Comparison of ENCODE assay signal across 12 cellular contexts in genomic region chr13:33150146-33150545, GRCh38.
A peak's percentile ranks its signal among the peaks of the same experiment; 100 is the strongest.
DNase-seq lines count a peak whose midpoint lies in the region; TF ChIP-seq lines count a peak whose summit lies in the region.
"Had no signal": no experiment of that assay in that cellular context is flagged by ENCODE, and none has a peak within 500 bp of the region (broad histone marks: within the 10 kb centered on the region; RNA-seq: fewer than 3 reads in every experiment).

No MANE protein-coding gene starts in this region.

- H3K4me1 ChIP-seq in rectal smooth muscle tissue (ENCODE audit: control insufficient read depth, insufficient read depth, low read length) (peaks cover 17% of the 10 kb centered on the region), prostate gland (replicated peaks) (no peaks in the 10 kb centered on the region), trophoblast cell (ENCODE audit: control insufficient read depth in 1 of 2, insufficient read depth in 2 of 2, low read length in 2 of 2) (peaks cover 2 to 7% of the 10 kb centered on the region in 2 experiments)

- H3K18ac ChIP-seq in trophoblast cell (ENCODE audit: low read length) = no peak overlapping the region

- no peak overlapping the region for H2AFZ ChIP-seq in trophoblast cell (ENCODE audit: insufficient read depth, low read length, poor library complexity)

- no peak overlapping the region for H3K4me2 ChIP-seq in trophoblast cell (ENCODE audit: low read length)

- no peaks in the 10 kb centered on the region for H3K79me2 ChIP-seq in trophoblast cell (ENCODE audit: control insufficient read depth, insufficient read depth, low read length, poor library complexity)

- H3K36me3 ChIP-seq in rectal smooth muscle tissue (ENCODE audit: control insufficient read depth, insufficient read depth, low read length) (no peaks in the 10 kb centered on the region), prostate gland (no peaks in the 10 kb centered on the region), trophoblast cell (ENCODE audit: control insufficient read depth in 1 of 2, insufficient read depth in 2 of 2, low read length in 2 of 2) (no peaks in the 10 kb centered on the region)
- H3K36me3 ChIP-seq: gastrocnemius medialis, upper lobe of right lung had no signal

- H4K8ac ChIP-seq in trophoblast cell (ENCODE audit: low read depth, low read length) = no peak overlapping the region

- no peak overlapping the region for H3K9ac ChIP-seq in rectal smooth muscle tissue (ENCODE audit: low read length)
- no peak overlapping the region for H3K9ac ChIP-seq in trophoblast cell (ENCODE audit: low read length)

- no peak overlapping the region for H4K12ac ChIP-seq in trophoblast cell (ENCODE audit: low read depth, low read length)

- H3K4me3 ChIP-seq in cardiac fibroblast (replicated peaks in 1 of 2; ENCODE audit: low read depth in 2 of 2, low read length in 2 of 2) (no peak overlapping the region), rectal smooth muscle tissue (ENCODE audit: low read length) (no peak overlapping the region), prostate gland (no peak overlapping the region), trophoblast cell (ENCODE audit: low read depth, low read length) (no peak overlapping the region)
- H3K4me3 ChIP-seq: gastrocnemius medialis, upper lobe of right lung had no signal

- H3K79me1 ChIP-seq in trophoblast cell (ENCODE audit: low read length) = peaks cover 8% of the 10 kb centered on the region

- H4K91ac ChIP-seq in trophoblast cell (ENCODE audit: low read depth, low read length) = no peak overlapping the region

- TF ChIP-seq POLR2A in prostate gland (IDR thresholded peaks at IDR 0.05) = no peak

- TF ChIP-seq CTCF in cardiac fibroblast (IDR thresholded peaks at IDR 0.05; ENCODE audit: low read depth, low read length) (no peak), prostate gland (IDR thresholded peaks at IDR 0.05) (no peak)

- no peak overlapping the region for H3K4ac ChIP-seq in trophoblast cell (ENCODE audit: low read depth, low read length)

- H2BK12ac ChIP-seq in trophoblast cell (ENCODE audit: low read length) = no peak overlapping the region

- H3K27me3 ChIP-seq in rectal smooth muscle tissue (ENCODE audit: control insufficient read depth, insufficient read depth, low read length) (no peaks in the 10 kb centered on the region), prostate gland (replicated peaks; ENCODE audit: insufficient read depth) (no peaks in the 10 kb centered on the region), trophoblast cell (ENCODE audit: insufficient read depth, low read length) (no peaks in the 10 kb centered on the region)
- H3K27me3 ChIP-seq: gastrocnemius medialis, upper lobe of right lung had no signal

- DNase-seq in NCI-H2029 (lab: John Stamatoyannopoulos, UW) (peak; percentile 9), NCI-H2029 treated with DMSO at 0.1 percent for 48 hours (lab: John Stamatoyannopoulos, UW) (no peak), NCI-H510A treated with DMSO at 0.1 percent for 48 hours (lab: John Stamatoyannopoulos, UW) (peak; percentile 11), cardiac fibroblast (ENCODE audit: low read depth in 2 of 2) (peak; percentile 45 to 76), 8988T (no peak), prostate gland (ENCODE audit: low spot score) (no peak), trophoblast cell (no peak)
- DNase-seq: gastrocnemius medialis, GOT3, NCI-H2227 treated with DMSO at 0.1 percent for 48 hours, upper lobe of right lung had no signal

- no peak overlapping the region for H2AK5ac ChIP-seq in trophoblast cell (ENCODE audit: low read length)

- no peak overlapping the region for H3K23ac ChIP-seq in trophoblast cell (ENCODE audit: low read length)

- H3K14ac ChIP-seq in trophoblast cell (ENCODE audit: low read length) = no peak overlapping the region

- no peak overlapping the region for H2BK5ac ChIP-seq in trophoblast cell (ENCODE audit: low read depth, low read length, poor library complexity)

- H3K9me3 ChIP-seq in prostate gland (no peaks in the 10 kb centered on the region), trophoblast cell (ENCODE audit: insufficient read depth, low read depth, low read length) (no peaks in the 10 kb centered on the region)
- H3K9me3 ChIP-seq: gastrocnemius medialis, upper lobe of right lung had no signal

- intact Hi-C loops in prostate gland (cut with DNase I) = no loop called here

- peak overlapping the region; percentile 27 for H3K27ac ChIP-seq in rectal smooth muscle tissue (ENCODE audit: low read depth, low read length)
- no peak overlapping the region for H3K27ac ChIP-seq in prostate gland
- H3K27ac ChIP-seq in trophoblast cell (ENCODE audit: low read depth, low read length) = no peak overlapping the region
- H3K27ac ChIP-seq: gastrocnemius medialis, upper lobe of right lung had no signal

- H2BK120ac ChIP-seq in trophoblast cell (ENCODE audit: insufficient read depth, low read length, poor library complexity) = no peak overlapping the region

Comparison
In these comparisons a context has a peak if more than half of its experiments do, and no peak if none do; other contexts are left out.
1. DNase-seq: peak in NCI-H2029 (single experiment), NCI-H510A treated with DMSO at 0.1 percent for 48 hours (single experiment) and cardiac fibroblast (2 of 2); none in NCI-H2029 treated with DMSO at 0.1 percent for 48 hours (single experiment), 8988T (single experiment), prostate gland (single experiment) and trophoblast cell (0 of 2).